ENCODE assay signal across 1 cellular context in genomic region chr1:25543106-25543424, GRCh38.
TF ChIP-seq lines count a peak whose summit lies in the region.

No MANE protein-coding gene starts in this region.

TF ChIP-seq in HepG2, 621 proteins besides CTCF, POLR2A, EP300 and RAD21 (continued from another document):
- peak; percentile 99 for TF ChIP-seq ZNF629 (CRISPR knock-in tag; conservative IDR thresholded peaks at IDR 0.05)
- no peak for TF ChIP-seq ATF7 (IDR thresholded peaks at IDR 0.05)
- no peak for TF ChIP-seq ATF7 (CRISPR knock-in tag; IDR thresholded peaks at IDR 0.05)
- TF ChIP-seq HDAC1 (CRISPR knock-in tag; IDR thresholded peaks at IDR 0.05), result 0 out of 2 replicates have a peak, but pooled peaks have one; percentile 25
- peak; percentile 63; the same call in 1 of the 2 replicates for TF ChIP-seq ZMYM2 (CRISPR knock-in tag; IDR thresholded peaks at IDR 0.05)
- no peak for TF ChIP-seq FUBP1 (CRISPR knock-in tag; IDR thresholded peaks at IDR 0.05; ENCODE audit: borderline replicate concordance)
- no peak for TF ChIP-seq CHCHD3 (CRISPR knock-in tag; IDR thresholded peaks at IDR 0.05)
- peak; percentile 58; the same call in 1 of the 2 replicates for TF ChIP-seq RCOR2 (CRISPR knock-in tag; IDR thresholded peaks at IDR 0.05)
- TF ChIP-seq YEATS4 (CRISPR knock-in tag; IDR thresholded peaks at IDR 0.05; ENCODE audit: borderline replicate concordance), result peak; percentile 9; the same call in 1 of the 2 replicates
